ENCODE assay signal across 12 cellular contexts in genomic region chrX:39808471-39808917, GRCh38.
DNase-seq lines count a peak whose midpoint lies in the region; ATAC-seq lines count a peak whose summit lies in the region.
"Had no signal": no experiment of that assay in that cellular context is flagged by ENCODE, and none has a peak within 500 bp of the region (broad histone marks: within the 10 kb centered on the region; RNA-seq: fewer than 3 reads in every experiment).

No MANE protein-coding gene starts in this region.

- no peaks in the 10 kb centered on the region for H3K27me3 ChIP-seq in skeletal muscle tissue (ENCODE audit: control insufficient read depth in 3 of 3, insufficient read depth in 3 of 3, low read length in 3 of 3)
- H3K27me3 ChIP-seq: uterus had no signal

- H3K9ac ChIP-seq in skeletal muscle tissue (ENCODE audit: low read depth in 1 of 3, low read length in 3 of 3): no peak overlapping the region

- H3K36me3 ChIP-seq in skeletal muscle tissue (ENCODE audit: control insufficient read depth in 3 of 3, insufficient read depth in 3 of 3, low read length in 3 of 3): no peaks in the 10 kb centered on the region
- H3K36me3 ChIP-seq: uterus had no signal

- ATAC-seq in left ventricle myocardium superior (peak; percentile 55), GM19467 (IDR thresholded peaks at IDR 0.05; ENCODE audit: unreplicated experiment) (no peak), GM21360 (IDR thresholded peaks at IDR 0.05; ENCODE audit: unreplicated experiment) (no peak), GM19452 (IDR thresholded peaks at IDR 0.05; ENCODE audit: unreplicated experiment) (no peak)

- intact Hi-C loops in left ventricle myocardium superior (cut with micrococcal nuclease): no loop called here

- H3K4me1 ChIP-seq in skeletal muscle tissue (ENCODE audit: control insufficient read depth in 3 of 3, insufficient read depth in 3 of 3, low read length in 3 of 3): peaks cover 0 to 9% (median 4%) of the 10 kb centered on the region in 3 donors
- H3K4me1 ChIP-seq: uterus had no signal

- no peaks in the 10 kb centered on the region for H3K9me3 ChIP-seq in skeletal muscle tissue (ENCODE audit: control insufficient read depth in 3 of 3, low read length in 3 of 3)
- H3K9me3 ChIP-seq: uterus had no signal

- peak overlapping the region; percentile 25 for H3K27ac ChIP-seq in skeletal muscle tissue (ENCODE audit: low read depth, low read length)
- H3K27ac ChIP-seq: SK-N-MC, uterus had no signal

- no peak overlapping the region for H3K4me3 ChIP-seq in skeletal muscle tissue (ENCODE audit: low read length in 3 of 3)
- H3K4me3 ChIP-seq: SK-N-MC, uterus had no signal

- peak; percentile 65 for DNase-seq in HCEC 1CT
- peak; percentile 87 for DNase-seq in astrocyte of the hippocampus (ENCODE audit: low read depth, low spot score)
- peak; percentile 36 for DNase-seq in left ventricle myocardium superior
- no peak for DNase-seq in GM19238 (ENCODE audit: insufficient read length, low spot score)
- DNase-seq: DND-41; effector memory CD4-positive, alpha-beta T cell; uterus had no signal
